24 cellular contexts compared by ENCODE assay signal in the genomic region with DNA sequence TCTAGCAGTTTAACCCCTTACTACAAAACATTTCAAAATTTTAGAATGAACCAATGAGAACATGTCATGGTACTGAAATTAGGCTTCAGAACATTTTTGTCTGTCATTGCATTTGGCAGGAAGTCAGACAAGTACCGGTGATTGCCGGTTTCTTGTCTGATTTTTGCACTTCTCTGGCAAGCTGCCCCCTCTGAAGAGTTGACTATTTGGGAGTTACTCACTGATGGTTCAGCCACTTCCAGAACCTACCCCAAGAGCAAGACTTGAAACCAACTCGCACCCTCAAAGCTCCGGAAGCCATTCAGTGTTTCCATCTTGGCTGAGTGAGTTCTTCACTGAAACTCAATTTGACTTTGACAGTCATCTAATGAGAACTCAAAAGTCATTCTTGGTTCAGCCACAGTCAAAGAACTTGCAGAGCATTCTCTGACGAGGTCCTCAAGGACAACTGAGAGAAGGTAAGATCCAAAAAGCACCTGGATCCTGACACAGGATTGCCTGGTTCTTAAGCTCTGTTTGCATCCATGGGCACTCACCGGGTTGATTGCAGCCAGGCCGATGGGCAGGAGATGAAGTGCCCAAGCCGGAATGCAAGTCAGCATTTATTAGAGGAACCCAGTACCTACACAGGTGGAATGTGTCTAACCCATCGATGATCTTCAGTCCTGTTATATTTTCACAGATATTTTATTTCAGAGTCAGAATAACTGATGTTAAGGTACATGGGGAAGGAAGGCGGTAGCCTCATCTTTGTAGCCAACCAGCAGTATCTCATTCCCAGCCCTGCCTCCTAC.
DNase-seq lines count a peak whose midpoint lies in the region; ATAC-seq, FAIRE-seq and TF ChIP-seq lines count a peak whose summit lies in the region.
"Had no signal": no experiment of that assay in that cellular context is flagged by ENCODE, and none has a peak within 500 bp of the region (broad histone marks: within the 10 kb centered on the region; RNA-seq: fewer than 3 reads in every experiment).

No MANE protein-coding gene starts in this region.

- no peak overlapping the region for H3K27ac Mint-ChIP-seq in activated CD4-positive, alpha-beta T cell treated with anti-CD3 and anti-CD28 coated beads, Interleukin-2, amount 10 ng/mL, durations not matched to agents 24 days and 14 days
- H3K27ac Mint-ChIP-seq in stimulated activated naive CD8-positive, alpha-beta T cell treated with anti-CD3 and anti-CD28 coated beads, Interleukin-15, amount 100 ng/mL, for 72 hours, result peak overlapping the region in 1 of 2 donors; percentile 52
- H3K27ac Mint-ChIP-seq in activated T-helper 1 cell treated with anti-CD3 and anti-CD28 coated beads, Interleukin-12 subunit alpha, Interleukin-12 subunit beta, Interleukin-2, Interleukin-4 antibody, amounts not matched to agents 30 ng/mL and 10 ng/mL and 1 ng/mL, durations not matched to agents 14 hours and 24 hours and 36 hours, result no peak overlapping the region
- H3K27ac Mint-ChIP-seq: B cell; CD8-positive, alpha-beta T cell; endodermal cell had no signal

- no peak overlapping the region for H3K9ac ChIP-seq in smooth muscle cell (ENCODE audit: low read depth)
- H3K9ac ChIP-seq: GM23248 had no signal

- H3K4me1 Mint-ChIP-seq in activated CD4-positive, alpha-beta T cell treated with anti-CD3 and anti-CD28 coated beads, Interleukin-2, amount 10 ng/mL, durations not matched to agents 24 days and 14 days, result no peaks in the 10 kb centered on the region
- peaks cover 5% of the 10 kb centered on the region for H3K4me1 Mint-ChIP-seq in stimulated activated naive CD8-positive, alpha-beta T cell treated with anti-CD3 and anti-CD28 coated beads, Interleukin-15, amount 100 ng/mL, for 72 hours
- no peaks in the 10 kb centered on the region for H3K4me1 Mint-ChIP-seq in activated T-helper 1 cell treated with anti-CD3 and anti-CD28 coated beads, Interleukin-12 subunit alpha, Interleukin-12 subunit beta, Interleukin-2, Interleukin-4 antibody, amounts not matched to agents 30 ng/mL and 10 ng/mL and 1 ng/mL, durations not matched to agents 14 hours and 24 hours and 36 hours (ENCODE audit: low read depth)
- H3K4me1 Mint-ChIP-seq: B cell had no signal

- no peak overlapping the region for H3K4me3 Mint-ChIP-seq in activated CD4-positive, alpha-beta T cell treated with anti-CD3 and anti-CD28 coated beads, Interleukin-2, amount 10 ng/mL, durations not matched to agents 24 days and 14 days
- no peak overlapping the region for H3K4me3 Mint-ChIP-seq in stimulated activated naive CD8-positive, alpha-beta T cell treated with anti-CD3 and anti-CD28 coated beads, Interleukin-15, amount 100 ng/mL, for 72 hours
- no peak overlapping the region for H3K4me3 Mint-ChIP-seq in activated T-helper 1 cell treated with anti-CD3 and anti-CD28 coated beads, Interleukin-12 subunit alpha, Interleukin-12 subunit beta, Interleukin-2, Interleukin-4 antibody, amounts not matched to agents 30 ng/mL and 10 ng/mL and 1 ng/mL, durations not matched to agents 14 hours and 24 hours and 36 hours
- H3K4me3 Mint-ChIP-seq: B cell; CD8-positive, alpha-beta T cell; endodermal cell had no signal

- H3K79me2 ChIP-seq in smooth muscle cell (ENCODE audit: low read depth), result no peaks in the 10 kb centered on the region

- 94% methylated on average over 10 of the region's 10 CpGs for WGBS in smooth muscle cell (ENCODE audit: low lambda C conversion rate)

- H2AFZ ChIP-seq in smooth muscle cell (ENCODE audit: low read depth), result no peak overlapping the region
- H2AFZ ChIP-seq: GM23248 had no signal

- no peaks in the 10 kb centered on the region for H3K36me3 Mint-ChIP-seq in activated CD4-positive, alpha-beta T cell treated with anti-CD3 and anti-CD28 coated beads, Interleukin-2, amount 10 ng/mL, durations not matched to agents 24 days and 14 days (ENCODE audit: low read depth)
- H3K36me3 Mint-ChIP-seq in activated T-helper 1 cell treated with anti-CD3 and anti-CD28 coated beads, Interleukin-12 subunit alpha, Interleukin-12 subunit beta, Interleukin-2, Interleukin-4 antibody, amounts not matched to agents 30 ng/mL and 10 ng/mL and 1 ng/mL, durations not matched to agents 14 hours and 24 hours and 36 hours (ENCODE audit: low read depth), result no peaks in the 10 kb centered on the region
- H3K36me3 Mint-ChIP-seq: CD8-positive, alpha-beta T cell had no signal

- H3K27me3 ChIP-seq in bronchial epithelial cell (ENCODE audit: control insufficient read depth, insufficient read depth, low read length), result no peaks in the 10 kb centered on the region
- H3K27me3 ChIP-seq in smooth muscle cell (ENCODE audit: low read depth), result no peaks in the 10 kb centered on the region
- H3K27me3 ChIP-seq: foreskin keratinocyte, ovary, tibial nerve had no signal

- H3K27me3 Mint-ChIP-seq in activated CD4-positive, alpha-beta T cell treated with anti-CD3 and anti-CD28 coated beads, Interleukin-2, amount 10 ng/mL, durations not matched to agents 24 days and 14 days, result peaks cover 7% of the 10 kb centered on the region
- peaks cover 27% of the 10 kb centered on the region for H3K27me3 Mint-ChIP-seq in stimulated activated naive CD8-positive, alpha-beta T cell treated with anti-CD3 and anti-CD28 coated beads, Interleukin-15, amount 100 ng/mL, for 72 hours
- peaks cover 12% of the 10 kb centered on the region for H3K27me3 Mint-ChIP-seq in activated T-helper 1 cell treated with anti-CD3 and anti-CD28 coated beads, Interleukin-12 subunit alpha, Interleukin-12 subunit beta, Interleukin-2, Interleukin-4 antibody, amounts not matched to agents 30 ng/mL and 10 ng/mL and 1 ng/mL, durations not matched to agents 14 hours and 24 hours and 36 hours (ENCODE audit: insufficient read depth)

- no peaks in the 10 kb centered on the region for H4K20me1 ChIP-seq in smooth muscle cell (ENCODE audit: low read depth)

- no peak overlapping the region for H3K4me2 ChIP-seq in smooth muscle cell

- peak; percentile 55 for FAIRE-seq in bronchial epithelial cell (lab: Jason Lieb, UNC)

- no peaks in the 10 kb centered on the region for H3K36me3 ChIP-seq in bronchial epithelial cell (ENCODE audit: control insufficient read depth, insufficient read depth, low read length)
- H3K36me3 ChIP-seq in smooth muscle cell (ENCODE audit: low read depth), result peaks cover 9% of the 10 kb centered on the region
- H3K36me3 ChIP-seq: esophagus muscularis mucosa, ovary, SJSA1, tibial nerve had no signal

- H3K4me3 ChIP-seq in bronchial epithelial cell (ENCODE audit: low read depth, low read length), result no peak overlapping the region
- H3K4me3 ChIP-seq in smooth muscle cell, result no peak overlapping the region
- H3K4me3 ChIP-seq: esophagus muscularis mucosa, GM23248, ovary, SJSA1, tibial nerve had no signal

- TF ChIP-seq CTCF in bronchial epithelial cell (IDR thresholded peaks at IDR 0.05; ENCODE audit: insufficient read depth, low read length, severe bottlenecking) (no peak), smooth muscle cell (IDR thresholded peaks at IDR 0.05; ENCODE audit: borderline replicate concordance, insufficient read depth, poor library complexity, severe bottlenecking) (no peak)

- no peaks in the 10 kb centered on the region for H3K4me1 ChIP-seq in smooth muscle cell (ENCODE audit: low read depth)
- H3K4me1 ChIP-seq: esophagus muscularis mucosa, SJSA1, tibial nerve had no signal

- peak; percentile 18 to 37 for DNase-seq in activated CD4-positive, alpha-beta T cell treated with anti-CD3 and anti-CD28 coated beads, Interleukin-2, amount 50 U/mL, for 48 hours
- no peak for DNase-seq in activated CD4-positive, alpha-beta T cell treated with anti-CD3 and anti-CD28 coated beads, Interleukin-2, amount 10 ng/mL, durations not matched to agents 24 days and 14 days
- peak; percentile 48 for DNase-seq in stimulated activated CD4-positive, alpha-beta T cell treated with anti-CD3 and anti-CD28 coated beads, Interleukin-15, amount 100 ng/mL, for 24 hours
- DNase-seq in stimulated activated CD4-positive, alpha-beta T cell treated with anti-CD3 and anti-CD28 coated beads, Interleukin-4, amount 100 ng/mL, for 1 hour, result no peak
- DNase-seq in bronchial epithelial cell (ENCODE audit: low read depth) (no peak), smooth muscle cell (lab: John Stamatoyannopoulos, UW; ENCODE audit: unreplicated experiment) (no peak)
- peak in 1 of 2 donors; percentile 28 for DNase-seq in stimulated activated naive CD8-positive, alpha-beta T cell treated with anti-CD3 and anti-CD28 coated beads, Interleukin-15, amount 100 ng/mL, for 72 hours
- DNase-seq in activated T-helper 1 cell treated with anti-CD3 and anti-CD28 coated beads, Interleukin-12 subunit alpha, Interleukin-12 subunit beta, Interleukin-2, Interleukin-4 antibody, amounts not matched to agents 30 ng/mL and 10 ng/mL and 1 ng/mL, durations not matched to agents 14 hours and 24 hours and 36 hours (ENCODE audit: low spot score), result no peak
- DNase-seq: CD8-positive, alpha-beta T cell; central memory CD4-positive, alpha-beta T cell; DMS 273 treated with DMSO at 0.1 percent for 48 hours; endodermal cell; foreskin keratinocyte; GM23248; Karpas-422; NCI-H1436 treated with DMSO at 0.1 percent for 48 hours; NCI-H345; NCI-H748 treated with DMSO at 0.1 percent for 48 hours; ovary; retina had no signal

- no peaks in the 10 kb centered on the region for H3K9me3 Mint-ChIP-seq in activated CD4-positive, alpha-beta T cell treated with anti-CD3 and anti-CD28 coated beads, Interleukin-2, amount 10 ng/mL, durations not matched to agents 24 days and 14 days
- H3K9me3 Mint-ChIP-seq in stimulated activated naive CD8-positive, alpha-beta T cell treated with anti-CD3 and anti-CD28 coated beads, Interleukin-15, amount 100 ng/mL, for 72 hours, result no peaks in the 10 kb centered on the region
- no peaks in the 10 kb centered on the region for H3K9me3 Mint-ChIP-seq in activated T-helper 1 cell treated with anti-CD3 and anti-CD28 coated beads, Interleukin-12 subunit alpha, Interleukin-12 subunit beta, Interleukin-2, Interleukin-4 antibody, amounts not matched to agents 30 ng/mL and 10 ng/mL and 1 ng/mL, durations not matched to agents 14 hours and 24 hours and 36 hours
- H3K9me3 Mint-ChIP-seq: CD8-positive, alpha-beta T cell; endodermal cell had no signal

- ATAC-seq in stimulated activated naive CD8-positive, alpha-beta T cell treated with anti-CD3 and anti-CD28 coated beads, Interleukin-15, amount 100 ng/mL, for 72 hours, result peak; percentile 80
- ATAC-seq: CD8-positive, alpha-beta T cell; foreskin keratinocyte had no signal

- no peak overlapping the region for H3K27ac ChIP-seq in smooth muscle cell (ENCODE audit: low read depth)
- H3K27ac ChIP-seq: esophagus muscularis mucosa, foreskin keratinocyte, GM23248, ovary, SJSA1, tibial nerve had no signal

- peaks cover 2% of the 10 kb centered on the region for H3F3A ChIP-seq in smooth muscle cell (ENCODE audit: low read depth)

- H3K9me3 ChIP-seq in smooth muscle cell (replicated peaks; ENCODE audit: low read depth), result no peaks in the 10 kb centered on the region
- H3K9me3 ChIP-seq: esophagus muscularis mucosa, ovary, SJSA1, tibial nerve had no signal

- intact Hi-C loops in activated CD4-positive, alpha-beta T cell treated with anti-CD3 and anti-CD28 coated beads, Interleukin-2, amount 10 ng/mL, durations not matched to agents 24 days and 14 days (cut with micrococcal nuclease), result loop anchor here (1.0 kb wide), 1 partner anchor 44 kb away; no protein-coding TSS in a partner anchor
- intact Hi-C loops in activated T-helper 1 cell treated with anti-CD3 and anti-CD28 coated beads, Interleukin-12 subunit alpha, Interleukin-12 subunit beta, Interleukin-2, Interleukin-4 antibody, amounts not matched to agents 30 ng/mL and 10 ng/mL and 1 ng/mL, durations not matched to agents 14 hours and 24 hours and 36 hours (cut with micrococcal nuclease), result no loop called here

Comparison
In these comparisons a context has a peak if more than half of its experiments do, and no peak if none do; other contexts are left out.
1. DNase-seq: peak in activated CD4-positive, alpha-beta T cell treated with anti-CD3 and anti-CD28 coated beads, Interleukin-2, amount 50 U/mL, for 48 hours (2 of 2) and stimulated activated CD4-positive, alpha-beta T cell treated with anti-CD3 and anti-CD28 coated beads, Interleukin-15, amount 100 ng/mL, for 24 hours (single experiment); none in activated CD4-positive, alpha-beta T cell treated with anti-CD3 and anti-CD28 coated beads, Interleukin-2, amount 10 ng/mL, durations not matched to agents 24 days and 14 days (single experiment), stimulated activated CD4-positive, alpha-beta T cell treated with anti-CD3 and anti-CD28 coated beads, Interleukin-4, amount 100 ng/mL, for 1 hour (single experiment), bronchial epithelial cell (single experiment), smooth muscle cell (single experiment) and activated T-helper 1 cell treated with anti-CD3 and anti-CD28 coated beads, Interleukin-12 subunit alpha, Interleukin-12 subunit beta, Interleukin-2, Interleukin-4 antibody, amounts not matched to agents 30 ng/mL and 10 ng/mL and 1 ng/mL, durations not matched to agents 14 hours and 24 hours and 36 hours (single experiment).